In the genomic region with DNA sequence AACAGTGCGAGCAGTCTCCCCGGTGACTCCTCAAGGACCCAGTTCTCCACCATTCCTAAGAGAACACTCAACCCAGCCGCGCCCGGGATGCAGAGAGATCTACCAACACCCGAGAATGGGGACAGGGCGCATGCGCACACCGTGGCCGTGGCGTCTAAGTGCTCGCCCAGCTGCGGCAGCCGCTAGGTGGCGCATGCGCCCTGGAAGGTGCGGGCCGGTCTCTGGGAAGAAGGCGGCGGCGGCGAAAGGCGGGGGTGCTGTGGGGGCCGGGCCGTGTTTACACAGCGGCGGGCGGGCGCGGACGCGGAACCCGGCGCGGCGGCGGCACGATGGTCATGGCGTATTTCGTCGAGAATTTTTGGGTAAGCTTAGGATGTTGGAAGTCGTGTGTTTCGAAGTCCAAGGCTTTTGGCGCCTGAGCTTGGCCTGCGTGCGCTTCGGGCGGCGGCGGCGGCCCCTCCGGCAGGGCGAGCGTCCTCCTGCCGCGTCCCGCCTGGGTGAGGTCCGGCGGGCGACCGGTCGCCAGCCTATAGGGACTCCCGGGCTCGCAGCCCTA, we compare ENCODE assay signal across 1 cellular context.
TF ChIP-seq lines count a peak whose summit lies in the region.

A gene with protein sequence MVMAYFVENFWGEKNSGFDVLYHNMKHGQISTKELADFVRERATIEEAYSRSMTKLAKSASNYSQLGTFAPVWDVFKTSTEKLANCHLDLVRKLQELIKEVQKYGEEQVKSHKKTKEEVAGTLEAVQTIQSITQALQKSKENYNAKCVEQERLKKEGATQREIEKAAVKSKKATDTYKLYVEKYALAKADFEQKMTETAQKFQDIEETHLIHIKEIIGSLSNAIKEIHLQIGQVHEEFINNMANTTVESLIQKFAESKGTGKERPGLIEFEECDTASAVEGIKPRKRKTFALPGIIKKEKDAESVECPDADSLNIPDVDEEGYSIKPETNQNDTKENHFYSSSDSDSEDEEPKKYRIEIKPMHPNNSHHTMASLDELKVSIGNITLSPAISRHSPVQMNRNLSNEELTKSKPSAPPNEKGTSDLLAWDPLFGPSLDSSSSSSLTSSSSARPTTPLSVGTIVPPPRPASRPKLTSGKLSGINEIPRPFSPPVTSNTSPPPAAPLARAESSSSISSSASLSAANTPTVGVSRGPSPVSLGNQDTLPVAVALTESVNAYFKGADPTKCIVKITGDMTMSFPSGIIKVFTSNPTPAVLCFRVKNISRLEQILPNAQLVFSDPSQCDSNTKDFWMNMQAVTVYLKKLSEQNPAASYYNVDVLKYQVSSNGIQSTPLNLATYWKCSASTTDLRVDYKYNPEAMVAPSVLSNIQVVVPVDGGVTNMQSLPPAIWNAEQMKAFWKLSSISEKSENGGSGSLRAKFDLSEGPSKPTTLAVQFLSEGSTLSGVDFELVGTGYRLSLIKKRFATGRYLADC (plus strand): TSS at position 274 of the 556 bp plus-strand sequence. CDS start 56 bp downstream, at position 330.

TF ChIP-seq in HCT116, 20 proteins besides CTCF, POLR2A, EP300 and RAD21 (continued from another document):
- TF ChIP-seq EZH2phosphoT487 (IDR thresholded peaks at IDR 0.05; ENCODE audit: borderline replicate concordance): no peak
- TF ChIP-seq CEBPB (IDR thresholded peaks at IDR 0.05; ENCODE audit: low read depth): no peak
- no peak for TF ChIP-seq ELF1 (IDR thresholded peaks at IDR 0.05; ENCODE audit: borderline replicate concordance, low read depth)
- TF ChIP-seq ZFX (IDR thresholded peaks at IDR 0.05): no peak; the same call in 1 of the 2 replicates
- peak; percentile 9 for TF ChIP-seq TCF7L2 (IDR thresholded peaks at IDR 0.05; ENCODE audit: borderline replicate concordance, extremely low read depth, insufficient read depth, insufficient read length)
- peak; percentile 50 for TF ChIP-seq YY1 (IDR thresholded peaks at IDR 0.05; ENCODE audit: extremely low read depth, insufficient replicate concordance, low read depth, low read length)
- peak; percentile 84 for TF ChIP-seq POLR2AphosphoS5 (IDR thresholded peaks at IDR 0.05; ENCODE audit: low read depth, low read length)
- TF ChIP-seq SRF (IDR thresholded peaks at IDR 0.05; ENCODE audit: low read depth): no peak
- TF ChIP-seq EGR1 (IDR thresholded peaks at IDR 0.05; ENCODE audit: low read depth): peak; percentile 81
- peak; percentile 81 for TF ChIP-seq SIN3A (IDR thresholded peaks at IDR 0.05; ENCODE audit: low read depth)
